In genomic region chr12:50564240-50564947, GRCh38 we compare ENCODE assay signal across 16 cellular contexts. TPM values are rescaled to one million over a fixed set of nuclear protein-coding genes. Genes with fewer than 3 reads are reported as not detected.
A peak's percentile ranks its signal among the peaks of the same experiment; 100 is the strongest.
DNase-seq lines count a peak whose midpoint lies in the region; ATAC-seq and TF ChIP-seq lines count a peak whose summit lies in the region.
"Had no signal": no experiment of that assay in that cellular context is flagged by ENCODE, and none has a peak within 500 bp of the region (broad histone marks: within the 10 kb centered on the region; RNA-seq: fewer than 3 reads in every experiment).

No MANE protein-coding gene starts in this region.

- H3K36me3 ChIP-seq in PC-9 (ENCODE audit: low read depth) (no peaks in the 10 kb centered on the region), H7 (replicated peaks; ENCODE audit: control insufficient read depth, insufficient read depth, low read length) (no peaks in the 10 kb centered on the region)
- H3K36me3 ChIP-seq: thoracic aorta had no signal

- CTCF ChIA-PET in PC-9 (lab: Charles Lee), result interaction anchor here (0.6 kb wide), 1 partner anchor 8 kb away, joined by 5 read pairs; no protein-coding TSS in a partner anchor

- BruUV-seq in PC-9 (replicated peaks; lab: Mats Ljungman, UMichigan), result no TSS peak

- H3K79me2 ChIP-seq in PC-9 (ENCODE audit: low read depth), result peaks cover 81% of the 10 kb centered on the region

- no peak overlapping the region for H3K4me3 Mint-ChIP-seq in stimulated activated naive B cell treated with anti-CD40 and anti-IgM and Interleukin-4, amounts not matched to agents 10 μg/mL and 1 μg/mL and 100 μg/mL, for 72 hours
- no peak overlapping the region for H3K4me3 Mint-ChIP-seq in progenitor cell of endocrine pancreas (ENCODE audit: low read depth)
- H3K4me3 Mint-ChIP-seq: activated CD8-positive, alpha-beta T cell treated with anti-CD3 and anti-CD28 coated beads for 36 hours; natural killer cell had no signal

- H2AFZ ChIP-seq in PC-9, result no peak overlapping the region

- peaks cover 7 to 16% of the 10 kb centered on the region in 2 donors for H3K36me3 Mint-ChIP-seq in stimulated activated naive B cell treated with anti-CD40 and anti-IgM and Interleukin-4, amounts not matched to agents 10 μg/mL and 1 μg/mL and 100 μg/mL, for 72 hours
- no peaks in the 10 kb centered on the region for H3K36me3 Mint-ChIP-seq in progenitor cell of endocrine pancreas (ENCODE audit: insufficient read depth)
- H3K36me3 Mint-ChIP-seq: natural killer cell had no signal

- H3K4me1 Mint-ChIP-seq in stimulated activated naive B cell treated with anti-CD40 and anti-IgM and Interleukin-4, amounts not matched to agents 10 μg/mL and 1 μg/mL and 100 μg/mL, for 72 hours, result peaks cover 21 to 80% of the 10 kb centered on the region in 2 donors
- peaks cover 28% of the 10 kb centered on the region for H3K4me1 Mint-ChIP-seq in progenitor cell of endocrine pancreas (ENCODE audit: low read depth)

- TF ChIP-seq CTCF in PC-9 (conservative IDR thresholded peaks at IDR 0.05) (no peak), progenitor cell of endocrine pancreas (IDR thresholded peaks at IDR 0.05; ENCODE audit: unreplicated experiment) (no peak)

- H3K4me2 ChIP-seq in PC-9, result no peak overlapping the region

- peaks cover 23% of the 10 kb centered on the region for H3K4me1 ChIP-seq in PC-9 (replicated peaks; ENCODE audit: insufficient read depth)

- no peaks in the 10 kb centered on the region for H3K9me2 ChIP-seq in PC-9 (ENCODE audit: insufficient read depth)

- H3K9me3 ChIP-seq in PC-9 (ENCODE audit: insufficient read depth, low read depth), result 0 out of 2 replicates have a peak, but pooled peaks cover 5% of the 10 kb centered on the region
- H3K9me3 ChIP-seq: thoracic aorta had no signal

- POLR2A ChIA-PET in PC-9 (lab: Charles Lee; ENCODE audit: unreplicated experiment), result interaction anchor here (0.6 to 0.7 kb wide), 3 partner anchors 19 to 397 kb away, joined by 3 to 9 read pairs (median 5); no protein-coding TSS in a partner anchor

- no peaks in the 10 kb centered on the region for H3K27me3 ChIP-seq in PC-9 (ENCODE audit: insufficient read depth, low read depth)
- H3K27me3 ChIP-seq in H7 (ENCODE audit: control insufficient read depth, insufficient read depth, low read length), result no peaks in the 10 kb centered on the region

- peak overlapping the region; percentile 37; the same call in 1 of the 2 replicates for H3K27ac ChIP-seq in PC-9
- H3K27ac ChIP-seq: thoracic aorta had no signal

- H3K27me3 Mint-ChIP-seq in stimulated activated naive B cell treated with anti-CD40 and anti-IgM and Interleukin-4, amounts not matched to agents 10 μg/mL and 1 μg/mL and 100 μg/mL, for 72 hours, result no peaks in the 10 kb centered on the region
- no peaks in the 10 kb centered on the region for H3K27me3 Mint-ChIP-seq in progenitor cell of endocrine pancreas
- H3K27me3 Mint-ChIP-seq: activated CD8-positive, alpha-beta T cell treated with anti-CD3 and anti-CD28 coated beads for 36 hours had no signal

- H4K20me1 ChIP-seq in PC-9 (ENCODE audit: insufficient read depth), result no peaks in the 10 kb centered on the region

- ATAC-seq in stimulated activated naive B cell treated with anti-CD40 and anti-IgM and Interleukin-4, amounts not matched to agents 10 μg/mL and 1 μg/mL and 100 μg/mL, for 72 hours (replicated peaks), result no peak
- no peak for ATAC-seq in HG03196 (IDR thresholded peaks at IDR 0.05; ENCODE audit: unreplicated experiment)
- ATAC-seq: activated CD8-positive, alpha-beta T cell treated with anti-CD3 and anti-CD28 coated beads for 36 hours; left ventricle myocardium superior; natural killer cell had no signal

- peaks cover 2 to 7% of the 10 kb centered on the region in 2 donors for H3K9me3 Mint-ChIP-seq in stimulated activated naive B cell treated with anti-CD40 and anti-IgM and Interleukin-4, amounts not matched to agents 10 μg/mL and 1 μg/mL and 100 μg/mL, for 72 hours
- peaks cover 3% of the 10 kb centered on the region for H3K9me3 Mint-ChIP-seq in progenitor cell of endocrine pancreas (ENCODE audit: low read depth)
- H3K9me3 Mint-ChIP-seq: activated CD8-positive, alpha-beta T cell treated with anti-CD3 and anti-CD28 coated beads for 36 hours; natural killer cell had no signal

- intact Hi-C loops in PC-9 (cut with micrococcal nuclease; ENCODE audit: unreplicated experiment), result no loop called here

- peak overlapping the region; percentile 38 for H3K27ac Mint-ChIP-seq in stimulated activated naive B cell treated with anti-CD40 and anti-IgM and Interleukin-4, amounts not matched to agents 10 μg/mL and 1 μg/mL and 100 μg/mL, for 72 hours
- H3K27ac Mint-ChIP-seq in progenitor cell of endocrine pancreas, result no peak overlapping the region
- H3K27ac Mint-ChIP-seq: activated CD8-positive, alpha-beta T cell treated with anti-CD3 and anti-CD28 coated beads for 36 hours had no signal

- H3K4me3 ChIP-seq in PC-9 (no peak overlapping the region), H7 (ENCODE audit: insufficient read depth, low read depth, low read length) (no peak overlapping the region)
- H3K4me3 ChIP-seq: thoracic aorta had no signal

- H3F3A ChIP-seq in PC-9 (ENCODE audit: insufficient read depth, low read depth), result peaks cover 49% of the 10 kb centered on the region

- DNase-seq in NOMO-1 (lab: John Stamatoyannopoulos, UW; ENCODE audit: unreplicated experiment in 2 of 2) (peak; percentile 28 to 70), NOMO-1 treated with dmso at 0.1 percent for 144 hours (lab: John Stamatoyannopoulos, UW; ENCODE audit: unreplicated experiment) (no peak), PC-9 (no peak), fibroblast of gingiva (ENCODE audit: low read depth) (peak; percentile 45), H7 (no peak), progenitor cell of endocrine pancreas (ENCODE audit: low spot score, unreplicated experiment) (no peak)
- no peak for DNase-seq in stimulated activated naive B cell treated with anti-CD40 and anti-IgM and Interleukin-4, amounts not matched to agents 10 μg/mL and 1 μg/mL and 100 μg/mL, for 72 hours
- DNase-seq: activated CD8-positive, alpha-beta T cell treated with anti-CD3 and anti-CD28 coated beads for 36 hours; anterior cingulate cortex; cortex of kidney; left ventricle myocardium superior; MM.1S; natural killer cell; NCI-H2227 treated with DMSO at 0.1 percent for 48 hours had no signal

RNA-seq across cellular contexts. Expression of gene DIP2B, which starts 59.6 kb away (rescaled TPM):
- total RNA-seq in PC-9 (2021) (29.0 and 29.4 TPM in 2 replicates), progenitor cell of endocrine pancreas (29.7 and 30.2 TPM in 2 replicates)
- 13.7 and 17.6 TPM in 2 replicates for total RNA-seq in H7 (2014; rRNA removed; shearing (Covaris generic))

Comparison
In these comparisons a context has a peak if more than half of its experiments do, and no peak if none do; other contexts are left out.
1. DNase-seq: peak in NOMO-1 (2 of 2) and fibroblast of gingiva (single experiment); none in NOMO-1 treated with dmso at 0.1 percent for 144 hours (single experiment), PC-9 (0 of 2), stimulated activated naive B cell treated with anti-CD40 and anti-IgM and Interleukin-4, amounts not matched to agents 10 μg/mL and 1 μg/mL and 100 μg/mL, for 72 hours (single experiment), H7 (single experiment) and progenitor cell of endocrine pancreas (single experiment).